ENCODE assay signal across 1 cellular context in genomic region chr2:201071305-201072200, GRCh38.
TF ChIP-seq lines count a peak whose summit lies in the region.

HYCC2 (minus strand) TSS chr2:201071671; CDS start chr2:201024009, 47,662 bp downstream.
NDUFB3 (plus strand) TSS chr2:201072001; CDS start chr2:201078883, 6,882 bp downstream.

TF ChIP-seq in K562, 482 proteins besides CTCF, POLR2A, EP300 and RAD21 (continued from another document and continues in another):
- no peak for TF ChIP-seq PCBP2 (IDR thresholded peaks at IDR 0.05; ENCODE audit: low read depth, low read length, poor library complexity, severe bottlenecking)
- TF ChIP-seq RBM25 (IDR thresholded peaks at IDR 0.05; ENCODE audit: low read depth, low read length, severe bottlenecking) = peak; percentile 18
- no peak for TF ChIP-seq SMARCC2 (IDR thresholded peaks at IDR 0.05; ENCODE audit: low read depth)
- TF ChIP-seq ZFPM2 (CRISPR knock-in tag; IDR thresholded peaks at IDR 0.05) = no peak
- peak; percentile 26; the same call in 1 of the 2 replicates for TF ChIP-seq ZBTB33 (CRISPR knock-in tag; IDR thresholded peaks at IDR 0.05)
- peak; percentile 34; the same call in 1 of the 2 replicates for TF ChIP-seq MEF2D (tag; conservative IDR thresholded peaks at IDR 0.05; ENCODE audit: low read depth)
- TF ChIP-seq NFYB (IDR thresholded peaks at IDR 0.05; ENCODE audit: extremely low read depth, insufficient read length) = peak; percentile 64
- TF ChIP-seq BACH1 (tag; IDR thresholded peaks at IDR 0.05) = no peak
- no peak for TF ChIP-seq ZNF586 (CRISPR knock-in tag; conservative IDR thresholded peaks at IDR 0.05)
- no peak for TF ChIP-seq GABPB2 (CRISPR knock-in tag; conservative IDR thresholded peaks at IDR 0.05)
- no peak for TF ChIP-seq YBX1 (IDR thresholded peaks at IDR 0.05)
- no peak for TF ChIP-seq ZNF780A (CRISPR knock-in tag; IDR thresholded peaks at IDR 0.05)
- no peak for TF ChIP-seq ZKSCAN1 (IDR thresholded peaks at IDR 0.05; ENCODE audit: low read depth, low read length)
- TF ChIP-seq OTX1 (CRISPR knock-in tag; IDR thresholded peaks at IDR 0.05) = no peak
- TF ChIP-seq ZBTB1 (CRISPR knock-in tag; IDR thresholded peaks at IDR 0.05; ENCODE audit: borderline replicate concordance, low read depth) = no peak
- TF ChIP-seq ZNF444 (CRISPR knock-in tag; IDR thresholded peaks at IDR 0.05) = no peak
- TF ChIP-seq LCOR (CRISPR knock-in tag; IDR thresholded peaks at IDR 0.05) = no peak; the same call in 1 of the 2 replicates
- no peak for TF ChIP-seq MXI1 (IDR thresholded peaks at IDR 0.05; ENCODE audit: low read depth, low read length)
- no peak for TF ChIP-seq ZNF354B (CRISPR knock-in tag; IDR thresholded peaks at IDR 0.05)
- no peak for TF ChIP-seq KLF6 (CRISPR knock-in tag; IDR thresholded peaks at IDR 0.05; ENCODE audit: borderline replicate concordance)
- TF ChIP-seq RBM22 (IDR thresholded peaks at IDR 0.05; ENCODE audit: low read depth, low read length, poor library complexity, severe bottlenecking) = no peak
- TF ChIP-seq, protein P1, sequence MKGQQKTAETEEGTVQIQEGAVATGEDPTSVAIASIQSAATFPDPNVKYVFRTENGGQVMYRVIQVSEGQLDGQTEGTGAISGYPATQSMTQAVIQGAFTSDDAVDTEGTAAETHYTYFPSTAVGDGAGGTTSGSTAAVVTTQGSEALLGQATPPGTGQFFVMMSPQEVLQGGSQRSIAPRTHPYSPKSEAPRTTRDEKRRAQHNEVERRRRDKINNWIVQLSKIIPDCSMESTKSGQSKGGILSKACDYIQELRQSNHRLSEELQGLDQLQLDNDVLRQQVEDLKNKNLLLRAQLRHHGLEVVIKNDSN (CRISPR knock-in tag; IDR thresholded peaks at IDR 0.05) = no peak
- TF ChIP-seq, protein P2, sequence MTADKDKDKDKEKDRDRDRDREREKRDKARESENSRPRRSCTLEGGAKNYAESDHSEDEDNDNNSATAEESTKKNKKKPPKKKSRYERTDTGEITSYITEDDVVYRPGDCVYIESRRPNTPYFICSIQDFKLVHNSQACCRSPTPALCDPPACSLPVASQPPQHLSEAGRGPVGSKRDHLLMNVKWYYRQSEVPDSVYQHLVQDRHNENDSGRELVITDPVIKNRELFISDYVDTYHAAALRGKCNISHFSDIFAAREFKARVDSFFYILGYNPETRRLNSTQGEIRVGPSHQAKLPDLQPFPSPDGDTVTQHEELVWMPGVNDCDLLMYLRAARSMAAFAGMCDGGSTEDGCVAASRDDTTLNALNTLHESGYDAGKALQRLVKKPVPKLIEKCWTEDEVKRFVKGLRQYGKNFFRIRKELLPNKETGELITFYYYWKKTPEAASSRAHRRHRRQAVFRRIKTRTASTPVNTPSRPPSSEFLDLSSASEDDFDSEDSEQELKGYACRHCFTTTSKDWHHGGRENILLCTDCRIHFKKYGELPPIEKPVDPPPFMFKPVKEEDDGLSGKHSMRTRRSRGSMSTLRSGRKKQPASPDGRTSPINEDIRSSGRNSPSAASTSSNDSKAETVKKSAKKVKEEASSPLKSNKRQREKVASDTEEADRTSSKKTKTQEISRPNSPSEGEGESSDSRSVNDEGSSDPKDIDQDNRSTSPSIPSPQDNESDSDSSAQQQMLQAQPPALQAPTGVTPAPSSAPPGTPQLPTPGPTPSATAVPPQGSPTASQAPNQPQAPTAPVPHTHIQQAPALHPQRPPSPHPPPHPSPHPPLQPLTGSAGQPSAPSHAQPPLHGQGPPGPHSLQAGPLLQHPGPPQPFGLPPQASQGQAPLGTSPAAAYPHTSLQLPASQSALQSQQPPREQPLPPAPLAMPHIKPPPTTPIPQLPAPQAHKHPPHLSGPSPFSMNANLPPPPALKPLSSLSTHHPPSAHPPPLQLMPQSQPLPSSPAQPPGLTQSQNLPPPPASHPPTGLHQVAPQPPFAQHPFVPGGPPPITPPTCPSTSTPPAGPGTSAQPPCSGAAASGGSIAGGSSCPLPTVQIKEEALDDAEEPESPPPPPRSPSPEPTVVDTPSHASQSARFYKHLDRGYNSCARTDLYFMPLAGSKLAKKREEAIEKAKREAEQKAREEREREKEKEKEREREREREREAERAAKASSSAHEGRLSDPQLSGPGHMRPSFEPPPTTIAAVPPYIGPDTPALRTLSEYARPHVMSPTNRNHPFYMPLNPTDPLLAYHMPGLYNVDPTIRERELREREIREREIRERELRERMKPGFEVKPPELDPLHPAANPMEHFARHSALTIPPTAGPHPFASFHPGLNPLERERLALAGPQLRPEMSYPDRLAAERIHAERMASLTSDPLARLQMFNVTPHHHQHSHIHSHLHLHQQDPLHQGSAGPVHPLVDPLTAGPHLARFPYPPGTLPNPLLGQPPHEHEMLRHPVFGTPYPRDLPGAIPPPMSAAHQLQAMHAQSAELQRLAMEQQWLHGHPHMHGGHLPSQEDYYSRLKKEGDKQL (CRISPR knock-in tag; IDR thresholded peaks at IDR 0.05; ENCODE audit: borderline replicate concordance) = no peak
- 0 out of 2 replicates have a peak, but pooled peaks have one; percentile 16 for TF ChIP-seq ZC3H8 (IDR thresholded peaks at IDR 0.05)
- no peak for TF ChIP-seq PATZ1 (CRISPR knock-in tag; IDR thresholded peaks at IDR 0.05; ENCODE audit: borderline replicate concordance)
- TF ChIP-seq, protein P3, sequence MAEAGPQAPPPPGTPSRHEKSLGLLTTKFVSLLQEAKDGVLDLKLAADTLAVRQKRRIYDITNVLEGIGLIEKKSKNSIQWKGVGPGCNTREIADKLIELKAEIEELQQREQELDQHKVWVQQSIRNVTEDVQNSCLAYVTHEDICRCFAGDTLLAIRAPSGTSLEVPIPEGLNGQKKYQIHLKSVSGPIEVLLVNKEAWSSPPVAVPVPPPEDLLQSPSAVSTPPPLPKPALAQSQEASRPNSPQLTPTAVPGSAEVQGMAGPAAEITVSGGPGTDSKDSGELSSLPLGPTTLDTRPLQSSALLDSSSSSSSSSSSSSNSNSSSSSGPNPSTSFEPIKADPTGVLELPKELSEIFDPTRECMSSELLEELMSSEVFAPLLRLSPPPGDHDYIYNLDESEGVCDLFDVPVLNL (CRISPR knock-in tag; IDR thresholded peaks at IDR 0.05; ENCODE audit: low read depth) = no peak
- no peak for TF ChIP-seq XRCC3 (IDR thresholded peaks at IDR 0.05)
- TF ChIP-seq, protein P4, sequence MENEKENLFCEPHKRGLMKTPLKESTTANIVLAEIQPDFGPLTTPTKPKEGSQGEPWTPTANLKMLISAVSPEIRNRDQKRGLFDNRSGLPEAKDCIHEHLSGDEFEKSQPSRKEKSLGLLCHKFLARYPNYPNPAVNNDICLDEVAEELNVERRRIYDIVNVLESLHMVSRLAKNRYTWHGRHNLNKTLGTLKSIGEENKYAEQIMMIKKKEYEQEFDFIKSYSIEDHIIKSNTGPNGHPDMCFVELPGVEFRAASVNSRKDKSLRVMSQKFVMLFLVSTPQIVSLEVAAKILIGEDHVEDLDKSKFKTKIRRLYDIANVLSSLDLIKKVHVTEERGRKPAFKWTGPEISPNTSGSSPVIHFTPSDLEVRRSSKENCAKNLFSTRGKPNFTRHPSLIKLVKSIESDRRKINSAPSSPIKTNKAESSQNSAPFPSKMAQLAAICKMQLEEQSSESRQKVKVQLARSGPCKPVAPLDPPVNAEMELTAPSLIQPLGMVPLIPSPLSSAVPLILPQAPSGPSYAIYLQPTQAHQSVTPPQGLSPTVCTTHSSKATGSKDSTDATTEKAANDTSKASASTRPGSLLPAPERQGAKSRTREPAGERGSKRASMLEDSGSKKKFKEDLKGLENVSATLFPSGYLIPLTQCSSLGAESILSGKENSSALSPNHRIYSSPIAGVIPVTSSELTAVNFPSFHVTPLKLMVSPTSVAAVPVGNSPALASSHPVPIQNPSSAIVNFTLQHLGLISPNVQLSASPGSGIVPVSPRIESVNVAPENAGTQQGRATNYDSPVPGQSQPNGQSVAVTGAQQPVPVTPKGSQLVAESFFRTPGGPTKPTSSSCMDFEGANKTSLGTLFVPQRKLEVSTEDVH (IDR thresholded peaks at IDR 0.05; ENCODE audit: low read depth, partially characterized antibody) = peak; percentile 88
- no peak for TF ChIP-seq CBX1 (IDR thresholded peaks at IDR 0.05; ENCODE audit: low read depth)
- TF ChIP-seq BRF2 (IDR thresholded peaks at IDR 0.05; ENCODE audit: borderline replicate concordance, insufficient read depth, insufficient read length) = no peak
- TF ChIP-seq SP2 (IDR thresholded peaks at IDR 0.05; ENCODE audit: extremely low read depth, low read depth, low read length, poor library complexity, severe bottlenecking) = no peak
- no peak for TF ChIP-seq ZNF609 (CRISPR knock-in tag; IDR thresholded peaks at IDR 0.05; ENCODE audit: borderline replicate concordance)
- TF ChIP-seq ZNF79 (CRISPR knock-in tag; IDR thresholded peaks at IDR 0.05; ENCODE audit: low read depth) = no peak
- TF ChIP-seq HDAC3 (IDR thresholded peaks at IDR 0.05; ENCODE audit: borderline replicate concordance, partially characterized antibody) = peak; percentile 67
- no peak for TF ChIP-seq NCOA2 (IDR thresholded peaks at IDR 0.05; ENCODE audit: partially characterized antibody in 2 of 2)
- TF ChIP-seq DPF2 (IDR thresholded peaks at IDR 0.05) = peak; percentile 39
- TF ChIP-seq DNMT1 (IDR thresholded peaks at IDR 0.05) = no peak
- no peak for TF ChIP-seq ZNF696 (CRISPR knock-in tag; conservative IDR thresholded peaks at IDR 0.05)
- peak; percentile 71 for TF ChIP-seq TBP (optimal IDR thresholded peaks at IDR 0.05; ENCODE audit: low read depth, low read length)
- TF ChIP-seq BDP1 (IDR thresholded peaks at IDR 0.05; ENCODE audit: insufficient read depth, insufficient read length) = no peak
- TF ChIP-seq ZNF12 (CRISPR knock-in tag; IDR thresholded peaks at IDR 0.05) = no peak
- peak; percentile 46 for TF ChIP-seq BRD9 (IDR thresholded peaks at IDR 0.05; ENCODE audit: low read depth, partially characterized antibody)
- TF ChIP-seq ZNF239 (CRISPR knock-in tag; IDR thresholded peaks at IDR 0.05) = no peak
- TF ChIP-seq ZNF589 (CRISPR knock-in tag; IDR thresholded peaks at IDR 0.05; ENCODE audit: low read depth) = no peak
- no peak for TF ChIP-seq ZNF282 (CRISPR knock-in tag; IDR thresholded peaks at IDR 0.05)
- TF ChIP-seq EWSR1 (IDR thresholded peaks at IDR 0.05; ENCODE audit: borderline replicate concordance, low read depth, partially characterized antibody) = no peak
- peak; percentile 64 for TF ChIP-seq NFIC (IDR thresholded peaks at IDR 0.05)
